41 cellular contexts compared by ENCODE assay signal in the genomic region with DNA sequence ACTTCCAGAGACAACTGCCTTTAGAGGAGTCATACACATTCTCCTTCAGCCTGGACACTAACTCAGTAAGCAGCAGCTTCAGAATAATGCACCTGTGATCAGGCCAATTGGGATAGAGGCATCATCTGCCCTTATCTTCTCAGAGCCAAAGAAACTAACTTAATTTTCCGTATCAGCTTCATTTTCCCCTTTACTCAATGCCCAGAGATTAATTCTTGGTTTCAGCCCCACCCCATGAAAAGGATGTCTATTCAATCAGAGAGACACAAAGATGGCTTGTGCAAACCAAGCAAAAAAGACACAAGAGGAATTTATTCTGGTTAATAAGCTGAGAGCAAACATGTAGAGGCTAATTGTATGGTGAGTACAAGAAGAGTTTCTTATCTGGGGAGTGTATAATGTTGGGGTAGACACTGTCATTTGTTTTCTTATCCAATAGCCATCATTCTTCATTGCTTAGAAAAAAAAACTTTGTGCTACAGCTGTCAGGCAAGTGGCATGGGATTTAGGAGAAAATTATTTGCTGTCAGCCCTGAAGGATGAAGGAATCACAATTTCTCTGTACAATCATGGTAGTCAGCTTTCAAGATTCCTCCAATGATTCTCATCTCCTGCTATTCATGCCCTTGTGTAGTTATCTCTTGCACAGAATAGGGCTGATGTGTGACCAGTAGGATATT. TPM values are rescaled to one million over a fixed set of nuclear protein-coding genes. Genes with fewer than 3 reads are reported as not detected.
"Had no signal": no experiment of that assay in that cellular context is flagged by ENCODE, and none has a peak within 500 bp of the region (broad histone marks: within the 10 kb centered on the region; RNA-seq: fewer than 3 reads in every experiment).

No MANE protein-coding gene starts in this region.

- H3K27me3 ChIP-seq: adrenal gland, body of pancreas, brain microvascular endothelial cell had no signal

- H3K9me3 Mint-ChIP-seq: activated CD4-positive, alpha-beta memory T cell treated with anti-CD3 and anti-CD28 coated beads, Interleukin-2, amount 10 ng/mL, durations not matched to agents 7 days and 5 days; activated CD4-positive, alpha-beta T cell treated with anti-CD3 and anti-CD28 coated beads, Interleukin-2, amount 10 ng/mL, durations not matched to agents 7 days and 5 days; activated naive CD4-positive, alpha-beta T cell treated with anti-CD3 and anti-CD28 coated beads for 36 hours; activated naive CD4-positive, alpha-beta T cell treated with anti-CD3 and anti-CD28 coated beads, Interleukin-2, amount 50 U/mL, for 72 hours; activated naive CD8-positive, alpha-beta T cell treated with anti-CD3 and anti-CD28 coated beads for 36 hours; activated T-cell treated with anti-CD3 and anti-CD28 coated beads, Interleukin-2, amount 50 U/mL, for 4 hours; activated T-cell treated with anti-CD3 and anti-CD28 coated beads, Interleukin-2, amount 50 U/mL, for 72 hours; activated T-helper 1 cell treated with anti-CD3 and anti-CD28 coated beads, Interleukin-12 subunit alpha, Interleukin-12 subunit beta, Interleukin-2, Interleukin-4 antibody, amounts not matched to agents 30 ng/mL and 10 ng/mL and 1 ng/mL, durations not matched to agents 14 hours and 24 hours and 36 hours; activated T-helper 17 cell treated with anti-CD3 and anti-CD28 coated beads, Interleukin-2, amount 50 U/mL, for 72 hours; T-helper 1 cell treated with Interleukin-12 subunit alpha and Interleukin-12 subunit beta and Interleukin-4 antibody, amounts not matched to agents 30 μg/mL and 1 μg/mL, for 36 hours; T-helper 2 cell treated with Interferon-gamma antibody and Interleukin-4, amounts not matched to agents 5 μg/mL and 100 μg/mL, for 36 hours had no signal

- H3K27ac ChIP-seq: adrenal gland, body of pancreas, brain microvascular endothelial cell, breast epithelium, VCaP had no signal

- H3K4me3 ChIP-seq: adrenal gland, body of pancreas, breast epithelium had no signal

- H3K27ac Mint-ChIP-seq: activated CD4-positive, alpha-beta memory T cell treated with anti-CD3 and anti-CD28 coated beads, Interleukin-2, amount 10 ng/mL, durations not matched to agents 7 days and 5 days; activated CD4-positive, alpha-beta T cell treated with anti-CD3 and anti-CD28 coated beads for 36 hours; activated CD4-positive, alpha-beta T cell treated with anti-CD3 and anti-CD28 coated beads, Interleukin-2, amount 10 ng/mL, durations not matched to agents 7 days and 5 days; activated CD8-positive, alpha-beta T cell treated with anti-CD3 and anti-CD28 coated beads, Interleukin-2, amount 10 ng/mL, durations not matched to agents 7 days and 5 days; activated naive CD4-positive, alpha-beta T cell treated with anti-CD3 and anti-CD28 coated beads for 36 hours; activated naive CD4-positive, alpha-beta T cell treated with anti-CD3 and anti-CD28 coated beads, Interleukin-2, amount 50 U/mL, for 72 hours; activated naive CD8-positive, alpha-beta T cell treated with anti-CD3 and anti-CD28 coated beads for 36 hours; activated T-cell treated with anti-CD3 and anti-CD28 coated beads, Interleukin-2, amount 50 U/mL, for 72 hours; activated T-helper 1 cell treated with anti-CD3 and anti-CD28 coated beads, Interleukin-12 subunit alpha, Interleukin-12 subunit beta, Interleukin-2, Interleukin-4 antibody, amounts not matched to agents 30 ng/mL and 10 ng/mL and 1 ng/mL, durations not matched to agents 14 hours and 24 hours and 36 hours; activated T-helper 17 cell treated with anti-CD3 and anti-CD28 coated beads, Interleukin-2, amount 50 U/mL, for 72 hours; T-helper 1 cell treated with Interleukin-12 subunit alpha and Interleukin-12 subunit beta and Interleukin-4 antibody, amounts not matched to agents 30 μg/mL and 1 μg/mL, for 36 hours; T-helper 2 cell treated with Interferon-gamma antibody and Interleukin-4, amounts not matched to agents 5 μg/mL and 100 μg/mL, for 36 hours had no signal

- ATAC-seq: activated CD4-positive, alpha-beta T cell treated with anti-CD3 and anti-CD28 coated beads for 36 hours; activated CD4-positive, CD25-positive, alpha-beta regulatory T cell treated with anti-CD3 and anti-CD28 coated beads, Interleukin-2, amount 50 U/mL, for 24 hours; activated CD8-positive, alpha-beta T cell treated with anti-CD3 and anti-CD28 coated beads, Interleukin-2, amount 10 ng/mL, durations not matched to agents 7 days and 5 days; activated naive CD4-positive, alpha-beta T cell treated with anti-CD3 and anti-CD28 coated beads, Interleukin-2, amount 50 U/mL, for 72 hours; activated T-cell treated with anti-CD3 and anti-CD28 coated beads, Interleukin-2, amount 50 U/mL, for 4 hours; activated T-cell treated with anti-CD3 and anti-CD28 coated beads, Interleukin-2, amount 50 U/mL, for 72 hours; activated T-helper 17 cell treated with anti-CD3 and anti-CD28 coated beads, Interleukin-2, amount 50 U/mL, for 72 hours; body of pancreas had no signal

- DNase-seq: activated CD4-positive, alpha-beta memory T cell treated with anti-CD3 and anti-CD28 coated beads, Interleukin-2, amount 10 ng/mL, durations not matched to agents 7 days and 5 days; activated CD4-positive, alpha-beta T cell treated with anti-CD3 and anti-CD28 coated beads for 1 hour; activated CD4-positive, alpha-beta T cell treated with anti-CD3 and anti-CD28 coated beads for 36 hours; activated CD4-positive, alpha-beta T cell treated with anti-CD3 and anti-CD28 coated beads for 48 hours; activated CD4-positive, alpha-beta T cell treated with anti-CD3 and anti-CD28 coated beads, Interleukin-2, amount 10 ng/mL, durations not matched to agents 7 days and 5 days; activated CD4-positive, alpha-beta T cell treated with anti-CD3 and anti-CD28 coated beads, Interleukin-2, amount 50 U/mL, for 48 hours; activated CD4-positive, CD25-positive, alpha-beta regulatory T cell; activated CD8-positive, alpha-beta memory T cell treated with anti-CD3 and anti-CD28 coated beads, Interleukin-2, amount 50 U/mL, for 4 hours; activated CD8-positive, alpha-beta T cell treated with anti-CD3 and anti-CD28 coated beads, Interleukin-2, amount 10 ng/mL, durations not matched to agents 7 days and 5 days; activated effector memory CD4-positive, alpha-beta T cell treated with anti-CD3 and anti-CD28 coated beads, Interleukin-2, amount 50 U/mL, for 16 hours; activated gamma-delta T cell treated with Interleukin-2 at 50 U/mL for 16 hours; activated naive CD4-positive, alpha-beta T cell; activated naive CD4-positive, alpha-beta T cell treated with anti-CD3 and anti-CD28 coated beads for 36 hours; activated naive CD4-positive, alpha-beta T cell treated with anti-CD3 and anti-CD28 coated beads, Interleukin-2, amount 50 U/mL, for 16 hours; activated naive CD8-positive, alpha-beta T cell treated with anti-CD3 and anti-CD28 coated beads for 36 hours; activated T-cell treated with anti-CD3 and anti-CD28 coated beads for 4 hours; activated T-cell treated with anti-CD3 and anti-CD28 coated beads, Interleukin-2, amount 50 U/mL, for 1 hour; activated T-cell treated with anti-CD3 and anti-CD28 coated beads, Interleukin-2, amount 50 U/mL, for 4 hours; activated T-cell treated with anti-CD3 and anti-CD28 coated beads, Interleukin-2, amount 50 U/mL, for 72 hours; adrenal gland; amniotic stem cell; aorta; brain microvascular endothelial cell; central memory CD4-positive, alpha-beta T cell; T-helper 1 cell; T-helper 2 cell; T-helper 9 cell had no signal

- H3K4me3 Mint-ChIP-seq: activated CD4-positive, alpha-beta memory T cell treated with anti-CD3 and anti-CD28 coated beads, Interleukin-2, amount 10 ng/mL, durations not matched to agents 7 days and 5 days; activated CD4-positive, alpha-beta T cell treated with anti-CD3 and anti-CD28 coated beads for 36 hours; activated CD4-positive, alpha-beta T cell treated with anti-CD3 and anti-CD28 coated beads, Interleukin-2, amount 10 ng/mL, durations not matched to agents 7 days and 5 days; activated CD8-positive, alpha-beta T cell treated with anti-CD3 and anti-CD28 coated beads, Interleukin-2, amount 10 ng/mL, durations not matched to agents 7 days and 5 days; activated naive CD4-positive, alpha-beta T cell treated with anti-CD3 and anti-CD28 coated beads for 36 hours; activated naive CD8-positive, alpha-beta T cell treated with anti-CD3 and anti-CD28 coated beads for 36 hours; activated T-cell treated with anti-CD3 and anti-CD28 coated beads, Interleukin-2, amount 50 U/mL, for 4 hours; activated T-cell treated with anti-CD3 and anti-CD28 coated beads, Interleukin-2, amount 50 U/mL, for 72 hours; activated T-helper 1 cell treated with anti-CD3 and anti-CD28 coated beads, Interleukin-12 subunit alpha, Interleukin-12 subunit beta, Interleukin-2, Interleukin-4 antibody, amounts not matched to agents 30 ng/mL and 10 ng/mL and 1 ng/mL, durations not matched to agents 14 hours and 24 hours and 36 hours; activated T-helper 17 cell treated with anti-CD3 and anti-CD28 coated beads, Interleukin-2, amount 50 U/mL, for 72 hours; T-helper 1 cell treated with Interleukin-12 subunit alpha and Interleukin-12 subunit beta and Interleukin-4 antibody, amounts not matched to agents 30 μg/mL and 1 μg/mL, for 36 hours; T-helper 2 cell treated with Interferon-gamma antibody and Interleukin-4, amounts not matched to agents 5 μg/mL and 100 μg/mL, for 36 hours had no signal

- H3K9me3 ChIP-seq: adrenal gland, body of pancreas, breast epithelium had no signal

- H3K4me1 ChIP-seq: adrenal gland, breast epithelium had no signal

- H3K36me3 ChIP-seq: adrenal gland, brain microvascular endothelial cell, breast epithelium had no signal

- H3K36me3 Mint-ChIP-seq: activated naive CD4-positive, alpha-beta T cell treated with anti-CD3 and anti-CD28 coated beads, Interleukin-2, amount 50 U/mL, for 72 hours; activated naive CD8-positive, alpha-beta T cell treated with anti-CD3 and anti-CD28 coated beads for 36 hours had no signal

- H3K27me3 Mint-ChIP-seq: activated naive CD8-positive, alpha-beta T cell treated with anti-CD3 and anti-CD28 coated beads for 36 hours had no signal

- FAIRE-seq: astrocyte, TTC549 had no signal

RNA-seq across cellular contexts. Expression of a gene that starts 44.8 kb away (rescaled TPM):
- total RNA-seq: activated CD4-positive, alpha-beta memory T cell treated with anti-CD3 and anti-CD28 coated beads, Interleukin-2, amount 10 ng/mL, durations not matched to agents 7 days and 5 days; activated CD4-positive, alpha-beta T cell treated with anti-CD3 and anti-CD28 coated beads for 36 hours; activated CD4-positive, alpha-beta T cell treated with anti-CD3 and anti-CD28 coated beads, Interleukin-2, amount 10 ng/mL, durations not matched to agents 7 days and 5 days; activated CD8-positive, alpha-beta memory T cell treated with anti-CD3 and anti-CD28 coated beads for 36 hours; activated CD8-positive, alpha-beta T cell treated with anti-CD3 and anti-CD28 coated beads, Interleukin-2, amount 10 ng/mL, durations not matched to agents 7 days and 5 days; activated naive CD4-positive, alpha-beta T cell treated with anti-CD3 and anti-CD28 coated beads for 36 hours; activated naive CD4-positive, alpha-beta T cell treated with anti-CD3 and anti-CD28 coated beads, Interleukin-2, amount 50 U/mL, for 72 hours; activated naive CD8-positive, alpha-beta T cell treated with anti-CD3 and anti-CD28 coated beads for 36 hours; activated T-cell treated with anti-CD3 and anti-CD28 coated beads, Interleukin-2, amount 50 U/mL, for 4 hours; activated T-cell treated with anti-CD3 and anti-CD28 coated beads, Interleukin-2, amount 50 U/mL, for 72 hours; activated T-helper 1 cell treated with anti-CD3 and anti-CD28 coated beads, Interleukin-12 subunit alpha, Interleukin-12 subunit beta, Interleukin-2, Interleukin-4 antibody, amounts not matched to agents 30 ng/mL and 10 ng/mL and 1 ng/mL, durations not matched to agents 14 hours and 24 hours and 36 hours; activated T-helper 17 cell treated with anti-CD3 and anti-CD28 coated beads, Interleukin-2, amount 50 U/mL, for 72 hours; adrenal gland; aorta; astrocyte; body of pancreas; cardiac septum had no signal
- polyA plus RNA-seq: aorta had no signal

RNA-seq across cellular contexts. Expression of a gene that starts 48.3 kb away (rescaled TPM):
- total RNA-seq: activated CD4-positive, alpha-beta memory T cell treated with anti-CD3 and anti-CD28 coated beads, Interleukin-2, amount 10 ng/mL, durations not matched to agents 7 days and 5 days; activated CD4-positive, alpha-beta T cell treated with anti-CD3 and anti-CD28 coated beads for 36 hours; activated CD4-positive, alpha-beta T cell treated with anti-CD3 and anti-CD28 coated beads, Interleukin-2, amount 10 ng/mL, durations not matched to agents 7 days and 5 days; activated CD8-positive, alpha-beta memory T cell treated with anti-CD3 and anti-CD28 coated beads for 36 hours; activated CD8-positive, alpha-beta T cell treated with anti-CD3 and anti-CD28 coated beads, Interleukin-2, amount 10 ng/mL, durations not matched to agents 7 days and 5 days; activated naive CD4-positive, alpha-beta T cell treated with anti-CD3 and anti-CD28 coated beads for 36 hours; activated naive CD4-positive, alpha-beta T cell treated with anti-CD3 and anti-CD28 coated beads, Interleukin-2, amount 50 U/mL, for 72 hours; activated naive CD8-positive, alpha-beta T cell treated with anti-CD3 and anti-CD28 coated beads for 36 hours; activated T-cell treated with anti-CD3 and anti-CD28 coated beads, Interleukin-2, amount 50 U/mL, for 4 hours; activated T-cell treated with anti-CD3 and anti-CD28 coated beads, Interleukin-2, amount 50 U/mL, for 72 hours; activated T-helper 1 cell treated with anti-CD3 and anti-CD28 coated beads, Interleukin-12 subunit alpha, Interleukin-12 subunit beta, Interleukin-2, Interleukin-4 antibody, amounts not matched to agents 30 ng/mL and 10 ng/mL and 1 ng/mL, durations not matched to agents 14 hours and 24 hours and 36 hours; activated T-helper 17 cell treated with anti-CD3 and anti-CD28 coated beads, Interleukin-2, amount 50 U/mL, for 72 hours; adrenal gland; aorta; astrocyte; body of pancreas; breast epithelium; cardiac septum; cerebellum had no signal
- polyA plus RNA-seq: adrenal gland, aorta had no signal
